ENCODE assay signal across 9 cellular contexts in the genomic region with DNA sequence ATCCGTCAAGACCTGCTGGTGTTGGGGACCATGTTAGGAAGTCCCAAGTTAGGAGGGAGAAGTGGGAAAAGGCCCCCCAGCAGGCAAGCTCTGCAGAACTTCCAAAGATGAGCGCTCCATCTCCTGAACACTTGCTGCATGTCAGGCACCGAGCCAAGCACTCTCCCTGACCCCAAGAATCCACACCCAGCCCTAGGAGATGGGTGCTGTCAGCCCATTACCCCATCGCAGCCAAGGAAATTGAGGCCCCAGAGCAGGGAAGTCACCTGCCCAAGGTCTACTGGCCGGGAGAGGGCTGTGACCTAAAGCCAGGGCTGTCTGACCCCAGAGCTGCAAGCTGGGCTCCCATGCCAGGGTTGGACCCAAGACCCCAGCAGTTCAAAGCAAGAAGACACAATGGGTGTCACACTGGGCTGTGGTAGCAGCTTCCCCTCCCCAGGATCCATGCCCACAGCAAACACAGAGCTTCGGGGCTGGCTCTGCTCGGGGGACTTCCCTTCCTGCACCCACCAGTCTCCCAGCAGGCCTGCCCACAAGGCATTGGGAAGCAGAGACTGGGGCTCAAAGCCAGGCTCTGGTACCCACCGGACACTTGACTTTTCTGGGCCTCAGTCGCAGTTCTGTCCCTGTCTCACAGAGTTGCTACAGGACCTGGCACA. TPM values are rescaled to one million over a fixed set of nuclear protein-coding genes. Genes with fewer than 3 reads are reported as not detected.
DNase-seq lines count a peak whose midpoint lies in the region; ATAC-seq and TF ChIP-seq lines count a peak whose summit lies in the region.
"Had no signal": no experiment of that assay in that cellular context is flagged by ENCODE, and none has a peak within 500 bp of the region (broad histone marks: within the 10 kb centered on the region; RNA-seq: fewer than 3 reads in every experiment).

No MANE protein-coding gene starts in this region.

- peak overlapping the region; percentile 88 to 99 for H3K27ac Mint-ChIP-seq in T-cell

- H3K27me3 Mint-ChIP-seq in T-cell = no peaks in the 10 kb centered on the region

- peak overlapping the region; percentile 94 to 96 for H3K27ac ChIP-seq in right atrium auricular region
- peak overlapping the region; percentile 83 to 99 (median 94) for H3K27ac ChIP-seq in stomach

- H3K36me3 Mint-ChIP-seq in T-cell = peaks cover 45% of the 10 kb centered on the region

- peak overlapping the region; percentile 91 to 97 (median 96) for H3K4me3 Mint-ChIP-seq in T-cell

- TF ChIP-seq CTCF in right atrium auricular region (IDR thresholded peaks at IDR 0.05) = no peak
- TF ChIP-seq CTCF in stomach (IDR thresholded peaks at IDR 0.05) = no peak

- no peaks in the 10 kb centered on the region for H3K36me3 ChIP-seq in right atrium auricular region
- H3K36me3 ChIP-seq in stomach = no peaks in the 10 kb centered on the region

- ATAC-seq in activated CD4-positive, CD25-positive, alpha-beta regulatory T cell treated with anti-CD3 and anti-CD28 coated beads, Interleukin-2, amount 50 U/mL, for 24 hours = no peak
- no peak for ATAC-seq in T-cell (replicated peaks in 1 of 4)

- CTCF ChIA-PET in T-cell (lab: Charles Lee) = interaction anchor here (0.5 to 0.6 kb wide), 2 partner anchors 64 to 146 kb away, joined by 3 read pairs; no protein-coding TSS in a partner anchor

- intact Hi-C loops in stomach (cut with DNase I; ENCODE audit: low total_unique reads) = no loop called here

- peaks cover 96 to 98% (median 97%) of the 10 kb centered on the region in 3 donors for H3K4me1 Mint-ChIP-seq in T-cell

- WGBS in stomach, 5 donors = 58 to 72% (median 61%) methylated on average over 7 to 9 of the region's 9 CpGs

- no peak for TF ChIP-seq POLR2A in stomach (IDR thresholded peaks at IDR 0.05)

- no peak overlapping the region for H3K4me3 ChIP-seq in right atrium auricular region
- H3K4me3 ChIP-seq in stomach = no peak overlapping the region

- no peaks in the 10 kb centered on the region for H3K9me3 Mint-ChIP-seq in T-cell

- POLR2A ChIA-PET in T-cell (lab: Charles Lee) = interaction anchor here in 1 of 2 donors (0.6 kb wide), 1 partner anchor 50 kb away, joined by 9 read pairs; a partner anchor contains a TSS

- H3K9me3 ChIP-seq in right atrium auricular region (no peaks in the 10 kb centered on the region), stomach (no peaks in the 10 kb centered on the region)

- peak; percentile 32 for DNase-seq in activated CD4-positive, CD25-positive, alpha-beta regulatory T cell treated with anti-CD3 and anti-CD28 coated beads, Interleukin-2, amount 50 U/mL, for 72 hours
- peak in 2 of 34 experiments; percentile 29 to 39 for DNase-seq in T-cell
- DNase-seq in right atrium auricular region (ENCODE audit: low spot score) = no peak
- no peak for DNase-seq in stomach
- no peak for DNase-seq in retina
- DNase-seq in NCI-H1436 (lab: John Stamatoyannopoulos, UW) = no peak
- DNase-seq in NCI-H2196 (lab: John Stamatoyannopoulos, UW; ENCODE audit: unreplicated experiment) = no peak
- DNase-seq: NCI-H1417 treated with DMSO at 0.1 percent for 48 hours had no signal

- H3K27me3 ChIP-seq in right atrium auricular region = no peaks in the 10 kb centered on the region
- no peaks in the 10 kb centered on the region for H3K27me3 ChIP-seq in stomach

- TF ChIP-seq EP300 in stomach (IDR thresholded peaks at IDR 0.05) = no peak

- H3K4me1 ChIP-seq in right atrium auricular region (peaks cover 0 to 98% of the 10 kb centered on the region in 2 donors), stomach (peaks cover 97 to 100% (median 99%) of the 10 kb centered on the region in 4 donors)

RNA-seq across cellular contexts. Expression of a gene that starts 13.5 kb away (rescaled TPM):
- total RNA-seq in T-cell (100 to 1,000 TPM; 351 to 746 (median 698) TPM), right atrium auricular region (10 to 100 TPM in 1 of 2 donors, 1 to 10 TPM in 1; 8.3 to 11.6 TPM), stomach (100 to 1,000 TPM in 2 of 5 donors, 10 to 100 TPM in 3; 26.3 to 406 (median 83.4) TPM)
- polyA plus RNA-seq in stomach = 100 to 1,000 TPM in 1 of 3 donors, 10 to 100 TPM in 2; 24.4 to 118 (median 38.5) TPM

RNA-seq across cellular contexts. Expression of a gene that starts 29.6 kb away (rescaled TPM):
- 10 to 100 TPM; 32.3 to 66.5 (median 60.5) TPM for total RNA-seq in T-cell
- 10 to 100 TPM in 1 of 2 donors, 1 to 10 TPM in 1; 4.7 to 11.4 TPM for total RNA-seq in right atrium auricular region
- 10 to 100 TPM in 4 of 5 donors, 1 to 10 TPM in 1; 1.7 to 98.2 (median 55.4) TPM for total RNA-seq in stomach
- 10 to 100 TPM; 27.0 to 38.0 (median 32.5) TPM for polyA plus RNA-seq in stomach

RNA-seq across cellular contexts. Expression of a gene that starts 36.7 kb away (rescaled TPM):
- 1 to 10 TPM in 4 of 5 donors, under 1 TPM in 1; 0.99 to 5.6 (median 2.6) TPM for total RNA-seq in T-cell
- under 1 TPM in 1 of 2 donors, not detected in 1; 0.20 TPM for total RNA-seq in right atrium auricular region
- total RNA-seq in stomach = 10 to 100 TPM in 3 of 5 donors, under 1 TPM in 1, not detected in 1; 0.55 to 98.0 (median 19.1) TPM
- polyA plus RNA-seq in stomach = 1 to 10 TPM in 2 of 3 donors, under 1 TPM in 1; 0.50 to 3.3 (median 2.3) TPM

RNA-seq across cellular contexts. Expression of a gene that starts 50.4 kb away (rescaled TPM):
- total RNA-seq in T-cell = 10 to 100 TPM; 24.9 to 40.7 (median 35.1) TPM
- 10 to 100 TPM; 31.7 to 59.0 TPM for total RNA-seq in right atrium auricular region
- total RNA-seq in stomach = 10 to 100 TPM in 3 of 5 donors, 1 to 10 TPM in 2; 3.7 to 33.6 (median 14.5) TPM
- 10 to 100 TPM; 10.5 to 14.2 (median 11.8) TPM for polyA plus RNA-seq in stomach
